Comparison of ENCODE assay signal across 23 cellular contexts in genomic region chr7:70890147-70890969, GRCh38.
"Had no signal": no experiment of that assay in that cellular context is flagged by ENCODE, and none has a peak within 500 bp of the region (broad histone marks: within the 10 kb centered on the region; RNA-seq: fewer than 3 reads in every experiment).

No MANE protein-coding gene starts in this region.

- ATAC-seq: activated CD8-positive, alpha-beta T cell treated with anti-CD3 and anti-CD28 coated beads, Interleukin-2, amount 10 ng/mL, durations not matched to agents 7 days and 5 days; T-helper 17 cell; WTC11 had no signal

- H3K27me3 ChIP-seq: breast epithelium had no signal

- DNase-seq: activated CD4-positive, alpha-beta T cell treated with anti-CD3 and anti-CD28 coated beads for 48 hours; activated CD4-positive, alpha-beta T cell treated with anti-CD3 and anti-CD28 coated beads, Interleukin-2, amount 50 U/mL, for 4 hours; activated CD4-positive, CD25-positive, alpha-beta regulatory T cell treated with anti-CD3 and anti-CD28 coated beads, Interleukin-2, amount 50 U/mL, for 72 hours; activated CD8-positive, alpha-beta memory T cell treated with anti-CD3 and anti-CD28 coated beads, Interleukin-2, amount 50 U/mL, for 48 hours; activated CD8-positive, alpha-beta T cell treated with anti-CD3 and anti-CD28 coated beads, Interleukin-2, amount 10 ng/mL, durations not matched to agents 7 days and 5 days; activated effector memory CD4-positive, alpha-beta T cell treated with Interleukin-2 at 50 U/mL for 16 hours; activated naive CD4-positive, alpha-beta T cell; activated T-cell treated with anti-CD3 and anti-CD28 coated beads, Interleukin-2, amount 50 U/mL, for 1 hour; aorta; caudate nucleus; NCI-H1092 treated with DMSO at 0.1 percent for 48 hours; NCI-H1417 treated with DMSO at 0.1 percent for 48 hours; NCI-H1694; NCI-H2029; NCI-H345; NCI-H510A; NCI-H526 treated with DMSO at 0.1 percent for 48 hours; NCI-H82; SIG-M5; T-helper 17 cell; T-helper 9 cell had no signal

- H3K4me1 ChIP-seq: breast epithelium had no signal

- H3K4me3 ChIP-seq: breast epithelium had no signal

- H3K36me3 ChIP-seq: breast epithelium had no signal

- H3K27ac ChIP-seq: breast epithelium had no signal
